Comparison of ENCODE assay signal across 1 cellular context in genomic region chr20:33489495-33490022, GRCh38.
TF ChIP-seq lines count a peak whose summit lies in the region.

No MANE protein-coding gene starts in this region.

TF ChIP-seq in GM12878, 131 proteins besides CTCF, POLR2A, EP300 and RAD21 (continued from another document and continues in another):
- TF ChIP-seq BCLAF1 (IDR thresholded peaks at IDR 0.05) (no peak), MEF2B (IDR thresholded peaks at IDR 0.05; ENCODE audit: partially characterized antibody, poor library complexity, severe bottlenecking) (peak; percentile 29), TCF12 (IDR thresholded peaks at IDR 0.05; ENCODE audit: low read depth, low read length) (0 out of 2 replicates have a peak, but pooled peaks have one; percentile 14), NFXL1 (IDR thresholded peaks at IDR 0.05; ENCODE audit: borderline replicate concordance) (no peak), HDGF (IDR thresholded peaks at IDR 0.05) (peak; percentile 56; the same call in 1 of the 2 replicates), SUPT20H (IDR thresholded peaks at IDR 0.05; ENCODE audit: borderline replicate concordance, control insufficient read depth, low read depth, low read length) (no peak), ZNF622 (IDR thresholded peaks at IDR 0.05) (no peak), USF2 (IDR thresholded peaks at IDR 0.05; ENCODE audit: borderline replicate concordance, low read depth, low read length) (peak; percentile 47; the same call in 1 of the 2 replicates), SRF (IDR thresholded peaks at IDR 0.05; ENCODE audit: low read depth in 2 of 2, low read length in 2 of 2) (no peak), CHD1 (IDR thresholded peaks at IDR 0.05; ENCODE audit: low read depth, low read length) (no peak), TCF3 (IDR thresholded peaks at IDR 0.05; ENCODE audit: borderline replicate concordance, insufficient read depth, low read depth, low read length) (0 out of 2 replicates have a peak, but pooled peaks have one; percentile 18), ATF7 (IDR thresholded peaks at IDR 0.05; ENCODE audit: low read depth) (peak; percentile 35; the same call in 1 of the 2 replicates), MEF2A (IDR thresholded peaks at IDR 0.05; ENCODE audit: insufficient read depth, low read depth, low read length) (no peak), ZNF274 (IDR thresholded peaks at IDR 0.05; ENCODE audit: insufficient read depth, insufficient read length) (no peak), SREBF1 (IDR thresholded peaks at IDR 0.05; ENCODE audit: low read length) (no peak), SMC3 (IDR thresholded peaks at IDR 0.05; ENCODE audit: borderline replicate concordance, low read length) (no peak), SIN3A (IDR thresholded peaks at IDR 0.05; ENCODE audit: low read depth, low read length) (0 out of 2 replicates have a peak, but pooled peaks have one; percentile 42), CHD2 (IDR thresholded peaks at IDR 0.05; ENCODE audit: borderline replicate concordance, low read depth, low read length) (peak; percentile 63; the same call in 1 of the 2 replicates), SMAD1 (IDR thresholded peaks at IDR 0.05; ENCODE audit: low read depth, partially characterized antibody) (no peak), NR2F1 (conservative IDR thresholded peaks at IDR 0.05) (no peak), SUZ12 (IDR thresholded peaks at IDR 0.05; ENCODE audit: unreplicated experiment) (no peak), TCF7 (IDR thresholded peaks at IDR 0.05; ENCODE audit: borderline replicate concordance) (no peak), SMARCA5 (IDR thresholded peaks at IDR 0.05) (no peak; the same call in 1 of the 2 replicates), ZBED1 (IDR thresholded peaks at IDR 0.05; ENCODE audit: borderline replicate concordance) (no peak), PRDM15 (CRISPR knock-in tag; IDR thresholded peaks at IDR 0.05) (no peak), RFX5 (IDR thresholded peaks at IDR 0.05; ENCODE audit: low read depth, low read length) (no peak), KDM1A (IDR thresholded peaks at IDR 0.05; ENCODE audit: borderline replicate concordance) (no peak)
- TF ChIP-seq, protein P1, sequence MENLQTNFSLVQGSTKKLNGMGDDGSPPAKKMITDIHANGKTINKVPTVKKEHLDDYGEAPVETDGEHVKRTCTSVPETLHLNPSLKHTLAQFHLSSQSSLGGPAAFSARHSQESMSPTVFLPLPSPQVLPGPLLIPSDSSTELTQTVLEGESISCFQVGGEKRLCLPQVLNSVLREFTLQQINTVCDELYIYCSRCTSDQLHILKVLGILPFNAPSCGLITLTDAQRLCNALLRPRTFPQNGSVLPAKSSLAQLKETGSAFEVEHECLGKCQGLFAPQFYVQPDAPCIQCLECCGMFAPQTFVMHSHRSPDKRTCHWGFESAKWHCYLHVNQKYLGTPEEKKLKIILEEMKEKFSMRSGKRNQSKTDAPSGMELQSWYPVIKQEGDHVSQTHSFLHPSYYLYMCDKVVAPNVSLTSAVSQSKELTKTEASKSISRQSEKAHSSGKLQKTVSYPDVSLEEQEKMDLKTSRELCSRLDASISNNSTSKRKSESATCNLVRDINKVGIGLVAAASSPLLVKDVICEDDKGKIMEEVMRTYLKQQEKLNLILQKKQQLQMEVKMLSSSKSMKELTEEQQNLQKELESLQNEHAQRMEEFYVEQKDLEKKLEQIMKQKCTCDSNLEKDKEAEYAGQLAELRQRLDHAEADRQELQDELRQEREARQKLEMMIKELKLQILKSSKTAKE (IDR thresholded peaks at IDR 0.05; ENCODE audit: low read depth, poor library complexity, severe bottlenecking) = no peak
- TF ChIP-seq, protein P2, sequence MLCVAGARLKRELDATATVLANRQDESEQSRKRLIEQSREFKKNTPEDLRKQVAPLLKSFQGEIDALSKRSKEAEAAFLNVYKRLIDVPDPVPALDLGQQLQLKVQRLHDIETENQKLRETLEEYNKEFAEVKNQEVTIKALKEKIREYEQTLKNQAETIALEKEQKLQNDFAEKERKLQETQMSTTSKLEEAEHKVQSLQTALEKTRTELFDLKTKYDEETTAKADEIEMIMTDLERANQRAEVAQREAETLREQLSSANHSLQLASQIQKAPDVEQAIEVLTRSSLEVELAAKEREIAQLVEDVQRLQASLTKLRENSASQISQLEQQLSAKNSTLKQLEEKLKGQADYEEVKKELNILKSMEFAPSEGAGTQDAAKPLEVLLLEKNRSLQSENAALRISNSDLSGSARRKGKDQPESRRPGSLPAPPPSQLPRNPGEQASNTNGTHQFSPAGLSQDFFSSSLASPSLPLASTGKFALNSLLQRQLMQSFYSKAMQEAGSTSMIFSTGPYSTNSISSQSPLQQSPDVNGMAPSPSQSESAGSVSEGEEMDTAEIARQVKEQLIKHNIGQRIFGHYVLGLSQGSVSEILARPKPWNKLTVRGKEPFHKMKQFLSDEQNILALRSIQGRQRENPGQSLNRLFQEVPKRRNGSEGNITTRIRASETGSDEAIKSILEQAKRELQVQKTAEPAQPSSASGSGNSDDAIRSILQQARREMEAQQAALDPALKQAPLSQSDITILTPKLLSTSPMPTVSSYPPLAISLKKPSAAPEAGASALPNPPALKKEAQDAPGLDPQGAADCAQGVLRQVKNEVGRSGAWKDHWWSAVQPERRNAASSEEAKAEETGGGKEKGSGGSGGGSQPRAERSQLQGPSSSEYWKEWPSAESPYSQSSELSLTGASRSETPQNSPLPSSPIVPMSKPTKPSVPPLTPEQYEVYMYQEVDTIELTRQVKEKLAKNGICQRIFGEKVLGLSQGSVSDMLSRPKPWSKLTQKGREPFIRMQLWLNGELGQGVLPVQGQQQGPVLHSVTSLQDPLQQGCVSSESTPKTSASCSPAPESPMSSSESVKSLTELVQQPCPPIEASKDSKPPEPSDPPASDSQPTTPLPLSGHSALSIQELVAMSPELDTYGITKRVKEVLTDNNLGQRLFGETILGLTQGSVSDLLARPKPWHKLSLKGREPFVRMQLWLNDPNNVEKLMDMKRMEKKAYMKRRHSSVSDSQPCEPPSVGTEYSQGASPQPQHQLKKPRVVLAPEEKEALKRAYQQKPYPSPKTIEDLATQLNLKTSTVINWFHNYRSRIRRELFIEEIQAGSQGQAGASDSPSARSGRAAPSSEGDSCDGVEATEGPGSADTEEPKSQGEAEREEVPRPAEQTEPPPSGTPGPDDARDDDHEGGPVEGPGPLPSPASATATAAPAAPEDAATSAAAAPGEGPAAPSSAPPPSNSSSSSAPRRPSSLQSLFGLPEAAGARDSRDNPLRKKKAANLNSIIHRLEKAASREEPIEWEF (IDR thresholded peaks at IDR 0.05; ENCODE audit: insufficient replicate concordance, low read depth, low read length) = no peak
- TF ChIP-seq, protein P3, sequence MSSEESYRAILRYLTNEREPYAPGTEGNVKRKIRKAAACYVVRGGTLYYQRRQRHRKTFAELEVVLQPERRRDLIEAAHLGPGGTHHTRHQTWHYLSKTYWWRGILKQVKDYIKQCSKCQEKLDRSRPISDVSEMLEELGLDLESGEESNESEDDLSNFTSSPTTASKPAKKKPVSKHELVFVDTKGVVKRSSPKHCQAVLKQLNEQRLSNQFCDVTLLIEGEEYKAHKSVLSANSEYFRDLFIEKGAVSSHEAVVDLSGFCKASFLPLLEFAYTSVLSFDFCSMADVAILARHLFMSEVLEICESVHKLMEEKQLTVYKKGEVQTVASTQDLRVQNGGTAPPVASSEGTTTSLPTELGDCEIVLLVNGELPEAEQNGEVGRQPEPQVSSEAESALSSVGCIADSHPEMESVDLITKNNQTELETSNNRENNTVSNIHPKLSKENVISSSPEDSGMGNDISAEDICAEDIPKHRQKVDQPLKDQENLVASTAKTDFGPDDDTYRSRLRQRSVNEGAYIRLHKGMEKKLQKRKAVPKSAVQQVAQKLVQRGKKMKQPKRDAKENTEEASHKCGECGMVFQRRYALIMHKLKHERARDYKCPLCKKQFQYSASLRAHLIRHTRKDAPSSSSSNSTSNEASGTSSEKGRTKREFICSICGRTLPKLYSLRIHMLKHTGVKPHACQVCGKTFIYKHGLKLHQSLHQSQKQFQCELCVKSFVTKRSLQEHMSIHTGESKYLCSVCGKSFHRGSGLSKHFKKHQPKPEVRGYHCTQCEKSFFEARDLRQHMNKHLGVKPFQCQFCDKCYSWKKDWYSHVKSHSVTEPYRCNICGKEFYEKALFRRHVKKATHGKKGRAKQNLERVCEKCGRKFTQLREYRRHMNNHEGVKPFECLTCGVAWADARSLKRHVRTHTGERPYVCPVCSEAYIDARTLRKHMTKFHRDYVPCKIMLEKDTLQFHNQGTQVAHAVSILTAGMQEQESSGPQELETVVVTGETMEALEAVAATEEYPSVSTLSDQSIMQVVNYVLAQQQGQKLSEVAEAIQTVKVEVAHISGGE (CRISPR knock-in tag; IDR thresholded peaks at IDR 0.05) = no peak
- TF ChIP-seq, protein P4, sequence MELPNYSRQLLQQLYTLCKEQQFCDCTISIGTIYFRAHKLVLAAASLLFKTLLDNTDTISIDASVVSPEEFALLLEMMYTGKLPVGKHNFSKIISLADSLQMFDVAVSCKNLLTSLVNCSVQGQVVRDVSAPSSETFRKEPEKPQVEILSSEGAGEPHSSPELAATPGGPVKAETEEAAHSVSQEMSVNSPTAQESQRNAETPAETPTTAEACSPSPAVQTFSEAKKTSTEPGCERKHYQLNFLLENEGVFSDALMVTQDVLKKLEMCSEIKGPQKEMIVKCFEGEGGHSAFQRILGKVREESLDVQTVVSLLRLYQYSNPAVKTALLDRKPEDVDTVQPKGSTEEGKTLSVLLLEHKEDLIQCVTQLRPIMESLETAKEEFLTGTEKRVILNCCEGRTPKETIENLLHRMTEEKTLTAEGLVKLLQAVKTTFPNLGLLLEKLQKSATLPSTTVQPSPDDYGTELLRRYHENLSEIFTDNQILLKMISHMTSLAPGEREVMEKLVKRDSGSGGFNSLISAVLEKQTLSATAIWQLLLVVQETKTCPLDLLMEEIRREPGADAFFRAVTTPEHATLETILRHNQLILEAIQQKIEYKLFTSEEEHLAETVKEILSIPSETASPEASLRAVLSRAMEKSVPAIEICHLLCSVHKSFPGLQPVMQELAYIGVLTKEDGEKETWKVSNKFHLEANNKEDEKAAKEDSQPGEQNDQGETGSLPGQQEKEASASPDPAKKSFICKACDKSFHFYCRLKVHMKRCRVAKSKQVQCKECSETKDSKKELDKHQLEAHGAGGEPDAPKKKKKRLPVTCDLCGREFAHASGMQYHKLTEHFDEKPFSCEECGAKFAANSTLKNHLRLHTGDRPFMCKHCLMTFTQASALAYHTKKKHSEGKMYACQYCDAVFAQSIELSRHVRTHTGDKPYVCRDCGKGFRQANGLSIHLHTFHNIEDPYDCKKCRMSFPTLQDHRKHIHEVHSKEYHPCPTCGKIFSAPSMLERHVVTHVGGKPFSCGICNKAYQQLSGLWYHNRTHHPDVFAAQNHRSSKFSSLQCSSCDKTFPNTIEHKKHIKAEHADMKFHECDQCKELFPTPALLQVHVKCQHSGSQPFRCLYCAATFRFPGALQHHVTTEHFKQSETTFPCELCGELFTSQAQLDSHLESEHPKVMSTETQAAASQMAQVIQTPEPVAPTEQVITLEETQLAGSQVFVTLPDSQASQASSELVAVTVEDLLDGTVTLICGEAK (IDR thresholded peaks at IDR 0.05; ENCODE audit: borderline replicate concordance) = peak; percentile 48; the same call in 1 of the 2 replicates
